In genomic region chr5:157477814-157478494, GRCh38 we compare ENCODE assay signal across 26 cellular contexts. TPM values are rescaled to one million over a fixed set of nuclear protein-coding genes. Genes with fewer than 3 reads are reported as not detected.
DNase-seq lines count a peak whose midpoint lies in the region; ATAC-seq, FAIRE-seq and TF ChIP-seq lines count a peak whose summit lies in the region.
"Had no signal": no experiment of that assay in that cellular context is flagged by ENCODE, and none has a peak within 500 bp of the region (broad histone marks: within the 10 kb centered on the region; RNA-seq: fewer than 3 reads in every experiment).

No MANE protein-coding gene starts in this region.

- H3K27me3 Mint-ChIP-seq in activated CD8-positive, alpha-beta memory T cell treated with anti-CD3 and anti-CD28 coated beads, Interleukin-2, amount 10 ng/mL, durations not matched to agents 7 days and 5 days, result no peaks in the 10 kb centered on the region
- no peaks in the 10 kb centered on the region for H3K27me3 Mint-ChIP-seq in activated B cell treated with CpG ODN at 0.5 μM for 24 hours
- H3K27me3 Mint-ChIP-seq: CD4-positive, alpha-beta T cell; central memory CD8-positive, alpha-beta T cell had no signal

- H3K4me1 ChIP-seq in right lobe of liver, result peaks cover 0 to 33% (median 15%) of the 10 kb centered on the region in 4 donors

- WGBS in right lobe of liver (ENCODE audit: insufficient coverage, low coverage, low lambda C conversion rate, missing lambda C conversion rate), result 20% methylated on average over 5 of the region's 5 CpGs

- CTCF ChIA-PET in activated CD8-positive, alpha-beta memory T cell treated with anti-CD3 and anti-CD28 coated beads, Interleukin-2, amount 10 ng/mL, durations not matched to agents 7 days and 5 days (lab: Charles Lee), result interaction anchor here (0.9 to 1.9 kb wide), 4 partner anchors 12 to 135 kb away, joined by 3 to 4 read pairs (median 3); no protein-coding TSS in a partner anchor
- CTCF ChIA-PET in activated B cell treated with CpG ODN at 0.5 μM for 24 hours (lab: Charles Lee), result interaction anchor here (1.0 to 5.0 kb wide), 8 partner anchors 7 to 266 kb away, joined by 3 to 37 read pairs (median 6); partner anchors contain the start of gene LSM11

- H3K9me3 ChIP-seq in right lobe of liver, result no peaks in the 10 kb centered on the region

- TF ChIP-seq POLR2A in right lobe of liver (IDR thresholded peaks at IDR 0.05), result no peak

- peaks cover 41% of the 10 kb centered on the region for H3K4me1 Mint-ChIP-seq in activated CD8-positive, alpha-beta memory T cell treated with anti-CD3 and anti-CD28 coated beads, Interleukin-2, amount 10 ng/mL, durations not matched to agents 7 days and 5 days
- H3K4me1 Mint-ChIP-seq in activated B cell treated with CpG ODN at 0.5 μM for 24 hours, result peaks cover 76% of the 10 kb centered on the region
- H3K4me1 Mint-ChIP-seq: central memory CD8-positive, alpha-beta T cell had no signal

- intact Hi-C loops in activated B cell treated with CpG ODN at 0.5 μM for 24 hours (cut with micrococcal nuclease) (loop anchor here (1.0 to 10.0 kb wide), 8 partner anchors 17 to 333 kb away; partner anchors contain the start of genes MED7 and NIPAL4), right lobe of liver (cut with DNase I) (no loop called here)

- DNase-seq in activated CD8-positive, alpha-beta memory T cell treated with anti-CD3 and anti-CD28 coated beads, Interleukin-2, amount 10 ng/mL, durations not matched to agents 7 days and 5 days, result no peak
- DNase-seq in activated CD8-positive, alpha-beta memory T cell treated with anti-CD3 and anti-CD28 coated beads, Interleukin-2, amount 50 U/mL, for 48 hours, result no peak
- DNase-seq in activated B cell treated with CpG ODN at 0.5 μM for 24 hours (no peak), right lobe of liver (peak; percentile 52 to 76 (median 75)), substantia nigra (lab: John Stamatoyannopoulos, UW) (no peak), RCC 7860 (ENCODE audit: low spot score) (no peak)
- DNase-seq: activated CD4-positive, alpha-beta T cell treated with anti-CD3 and anti-CD28 coated beads, Interleukin-2, amount 50 U/mL, for 4 hours; amniotic stem cell; CD4-positive, alpha-beta T cell; DMS79; effector memory CD4-positive, alpha-beta T cell; H9; NCI-H1436 treated with DMSO at 0.1 percent for 48 hours; NCI-H2171 treated with DMSO at 0.1 percent for 48 hours; NCI-H748 treated with DMSO at 0.1 percent for 48 hours; stimulated activated CD4-positive, alpha-beta T cell treated with anti-CD3 and anti-CD28 coated beads, Interleukin-4, amount 100 ng/mL, for 4 hours; stimulated activated CD8-positive, alpha-beta memory T cell treated with anti-CD3 and anti-CD28 coated beads, Interleukin-4, amount 100 ng/mL, for 48 hours had no signal

- H3K4me3 Mint-ChIP-seq in activated CD8-positive, alpha-beta memory T cell treated with anti-CD3 and anti-CD28 coated beads, Interleukin-2, amount 10 ng/mL, durations not matched to agents 7 days and 5 days, result no peak overlapping the region
- H3K4me3 Mint-ChIP-seq in activated B cell treated with CpG ODN at 0.5 μM for 24 hours, result peak overlapping the region; percentile 24
- H3K4me3 Mint-ChIP-seq: CD4-positive, alpha-beta T cell; central memory CD8-positive, alpha-beta T cell; H9 had no signal

- H3K36me3 ChIP-seq in right lobe of liver, result no peaks in the 10 kb centered on the region

- no peaks in the 10 kb centered on the region for H3K9me3 Mint-ChIP-seq in activated CD8-positive, alpha-beta memory T cell treated with anti-CD3 and anti-CD28 coated beads, Interleukin-2, amount 10 ng/mL, durations not matched to agents 7 days and 5 days (ENCODE audit: low read depth)
- H3K9me3 Mint-ChIP-seq in activated B cell treated with CpG ODN at 0.5 μM for 24 hours, result no peaks in the 10 kb centered on the region
- H3K9me3 Mint-ChIP-seq: CD4-positive, alpha-beta T cell; central memory CD8-positive, alpha-beta T cell; H9 had no signal

- FAIRE-seq in RCC 7860 (lab: Jason Lieb, UNC), result no peak
- FAIRE-seq: GM18507, HTR-8/SVneo, TTC549 had no signal

- POLR2A ChIA-PET in activated B cell treated with CpG ODN at 0.5 μM for 24 hours (lab: Charles Lee), result interaction anchor here (1.6 kb wide), 1 partner anchor 96 kb away, joined by 4 read pairs; no protein-coding TSS in a partner anchor

- no peak for TF ChIP-seq CTCF in activated B cell treated with CpG ODN at 0.5 μM for 24 hours (IDR thresholded peaks at IDR 0.05)
- TF ChIP-seq CTCF in right lobe of liver (IDR thresholded peaks at IDR 0.05), result no peak

- ATAC-seq in activated CD8-positive, alpha-beta memory T cell treated with anti-CD3 and anti-CD28 coated beads, Interleukin-2, amount 10 ng/mL, durations not matched to agents 7 days and 5 days, result no peak
- ATAC-seq in activated B cell treated with CpG ODN at 0.5 μM for 24 hours (ENCODE audit: low read depth), result no peak
- peak; percentile 63 to 75 (median 72) for ATAC-seq in right lobe of liver
- no peak for ATAC-seq in HG02610 (IDR thresholded peaks at IDR 0.05; ENCODE audit: unreplicated experiment)
- no peak for ATAC-seq in HG03520 (IDR thresholded peaks at IDR 0.05; ENCODE audit: unreplicated experiment)

- peaks cover 59% of the 10 kb centered on the region for H3K36me3 Mint-ChIP-seq in activated CD8-positive, alpha-beta memory T cell treated with anti-CD3 and anti-CD28 coated beads, Interleukin-2, amount 10 ng/mL, durations not matched to agents 7 days and 5 days
- peaks cover 92% of the 10 kb centered on the region for H3K36me3 Mint-ChIP-seq in activated B cell treated with CpG ODN at 0.5 μM for 24 hours (ENCODE audit: low read depth)

- peak overlapping the region in 2 of 3 donors; percentile 33 to 89 for H3K27ac ChIP-seq in right lobe of liver
- peak overlapping the region; percentile 35 for H3K27ac ChIP-seq in substantia nigra (ENCODE audit: low read depth, low read length, poor library complexity, severe bottlenecking)
- H3K27ac ChIP-seq: SK-N-MC, skin epidermis had no signal

- H3K27ac Mint-ChIP-seq in activated CD8-positive, alpha-beta memory T cell treated with anti-CD3 and anti-CD28 coated beads, Interleukin-2, amount 10 ng/mL, durations not matched to agents 7 days and 5 days, result peak overlapping the region; percentile 24
- peak overlapping the region; percentile 92 for H3K27ac Mint-ChIP-seq in activated B cell treated with CpG ODN at 0.5 μM for 24 hours

- H3K4me3 ChIP-seq in right lobe of liver, result no peak overlapping the region
- H3K4me3 ChIP-seq: SK-N-MC, skin epidermis had no signal

- H3K27me3 ChIP-seq in right lobe of liver, result no peaks in the 10 kb centered on the region

RNA-seq across cellular contexts. Expression of gene NIPAL4, which starts 17.9 kb away (rescaled TPM):
- under 1 TPM in 1 of 2 experiments, not detected in 1; 0.37 TPM for total RNA-seq in activated CD8-positive, alpha-beta memory T cell treated with anti-CD3 and anti-CD28 coated beads, Interleukin-2, amount 10 ng/mL, durations not matched to agents 7 days and 5 days
- 2.7 and 2.8 TPM in 2 replicates for total RNA-seq in activated B cell treated with CpG ODN at 0.5 μM for 24 hours
- under 1 TPM in 1 of 6 experiments, not detected in 5; 0.07 TPM for total RNA-seq in right lobe of liver
- total RNA-seq: A673, H9 had no signal

Comparison
In these comparisons a context has a peak if more than half of its experiments do, and no peak if none do; other contexts are left out.
1. ATAC-seq: peak in right lobe of liver (4 of 4); none in activated CD8-positive, alpha-beta memory T cell treated with anti-CD3 and anti-CD28 coated beads, Interleukin-2, amount 10 ng/mL, durations not matched to agents 7 days and 5 days (single experiment), activated B cell treated with CpG ODN at 0.5 μM for 24 hours (single experiment), HG02610 (single experiment) and HG03520 (single experiment).
2. DNase-seq: peak in right lobe of liver (3 of 3); none in activated CD8-positive, alpha-beta memory T cell treated with anti-CD3 and anti-CD28 coated beads, Interleukin-2, amount 10 ng/mL, durations not matched to agents 7 days and 5 days (single experiment), activated CD8-positive, alpha-beta memory T cell treated with anti-CD3 and anti-CD28 coated beads, Interleukin-2, amount 50 U/mL, for 48 hours (single experiment), activated B cell treated with CpG ODN at 0.5 μM for 24 hours (single experiment), substantia nigra (0 of 49) and RCC 7860 (single experiment).